In genomic region chr7:4006687-4007086, GRCh38 we compare ENCODE assay signal across 1 cellular context.
TF ChIP-seq lines count a peak whose summit lies in the region.

No MANE protein-coding gene starts in this region.

TF ChIP-seq in HepG2, 621 proteins besides CTCF, POLR2A, EP300 and RAD21 (continued from another document and continues in another):
- TF ChIP-seq GMEB2 (CRISPR knock-in tag; IDR thresholded peaks at IDR 0.05; ENCODE audit: low read depth) (no peak), HOXA5 (CRISPR knock-in tag; IDR thresholded peaks at IDR 0.05) (0 out of 2 replicates have a peak, but pooled peaks have one; percentile 55), POLR2AphosphoS5 (IDR thresholded peaks at IDR 0.05; ENCODE audit: low read depth, low read length) (0 out of 2 replicates have a peak, but pooled peaks have one; percentile 20), FOSL1 (CRISPR knock-in tag; IDR thresholded peaks at IDR 0.05; ENCODE audit: borderline replicate concordance) (no peak), BCLAF1 (IDR thresholded peaks at IDR 0.05) (no peak), ZNF615 (CRISPR knock-in tag; IDR thresholded peaks at IDR 0.05; ENCODE audit: borderline replicate concordance) (no peak), ZNF121 (CRISPR knock-in tag; IDR thresholded peaks at IDR 0.05) (no peak), CREM (IDR thresholded peaks at IDR 0.05) (peak; percentile 43; the same call in 1 of the 2 replicates), CREM (CRISPR knock-in tag; IDR thresholded peaks at IDR 0.05) (no peak), KAT2B (IDR thresholded peaks at IDR 0.05; ENCODE audit: borderline replicate concordance, low read depth, low read length) (no peak), ZNF224 (CRISPR knock-in tag; IDR thresholded peaks at IDR 0.05) (no peak), FOXA1 (IDR thresholded peaks at IDR 0.05) (no peak), FOXA1 (CRISPR knock-in tag; IDR thresholded peaks at IDR 0.05) (peak; percentile 92), GATA4 (IDR thresholded peaks at IDR 0.05; ENCODE audit: borderline replicate concordance, low read depth) (no peak), TIGD3 (CRISPR knock-in tag; IDR thresholded peaks at IDR 0.05; ENCODE audit: borderline replicate concordance) (no peak), ZNF460 (CRISPR knock-in tag; IDR thresholded peaks at IDR 0.05; ENCODE audit: borderline replicate concordance) (no peak), ZNF232 (CRISPR knock-in tag; IDR thresholded peaks at IDR 0.05; ENCODE audit: borderline replicate concordance) (no peak), ZNF7 (CRISPR knock-in tag; IDR thresholded peaks at IDR 0.05) (no peak), ZNF605 (CRISPR knock-in tag; IDR thresholded peaks at IDR 0.05) (no peak; the same call in 1 of the 2 replicates), ZNF788 (CRISPR knock-in tag; IDR thresholded peaks at IDR 0.05; ENCODE audit: borderline replicate concordance) (peak; percentile 48; the same call in 1 of the 2 replicates), ZNF570 (CRISPR knock-in tag; IDR thresholded peaks at IDR 0.05; ENCODE audit: borderline replicate concordance) (no peak), CENPX (CRISPR knock-in tag; IDR thresholded peaks at IDR 0.05) (no peak), PTBP1 (IDR thresholded peaks at IDR 0.05; ENCODE audit: low read depth, low read length, poor library complexity, severe bottlenecking) (no peak), ZNF205 (CRISPR knock-in tag; IDR thresholded peaks at IDR 0.05) (peak; percentile 30; the same call in 1 of the 2 replicates), GRHL1 (CRISPR knock-in tag; conservative IDR thresholded peaks at IDR 0.05) (no peak), ATF2 (CRISPR knock-in tag; IDR thresholded peaks at IDR 0.05) (0 out of 2 replicates have a peak, but pooled peaks have one; percentile 32), HOXA7 (CRISPR knock-in tag; IDR thresholded peaks at IDR 0.05) (no peak), ZNF207 (IDR thresholded peaks at IDR 0.05; ENCODE audit: borderline replicate concordance) (no peak), ZSCAN20 (CRISPR knock-in tag; IDR thresholded peaks at IDR 0.05; ENCODE audit: borderline replicate concordance) (no peak), ZNF713 (CRISPR knock-in tag; IDR thresholded peaks at IDR 0.05) (no peak), HMGA1 (CRISPR knock-in tag; conservative IDR thresholded peaks at IDR 0.05) (no peak), NFE2L1 (CRISPR knock-in tag; IDR thresholded peaks at IDR 0.05; ENCODE audit: borderline replicate concordance) (no peak), ZFP90 (CRISPR knock-in tag; IDR thresholded peaks at IDR 0.05; ENCODE audit: borderline replicate concordance) (no peak), HOXA3 (CRISPR knock-in tag; IDR thresholded peaks at IDR 0.05) (peak; percentile 63; the same call in 1 of the 2 replicates), BORCS8-MEF2B (CRISPR knock-in tag; IDR thresholded peaks at IDR 0.05) (no peak), ZNF101 (CRISPR knock-in tag; IDR thresholded peaks at IDR 0.05; ENCODE audit: borderline replicate concordance, low read depth) (no peak), NFKBIZ (CRISPR knock-in tag; IDR thresholded peaks at IDR 0.05) (no peak), ZNF234 (CRISPR knock-in tag; conservative IDR thresholded peaks at IDR 0.05) (no peak), SP2 (CRISPR knock-in tag; IDR thresholded peaks at IDR 0.05) (no peak), GMEB1 (CRISPR knock-in tag; IDR thresholded peaks at IDR 0.05; ENCODE audit: borderline replicate concordance) (no peak; the same call in 1 of the 2 replicates), ZNF737 (CRISPR knock-in tag; IDR thresholded peaks at IDR 0.05; ENCODE audit: borderline replicate concordance) (no peak), ZNF747 (CRISPR knock-in tag; IDR thresholded peaks at IDR 0.05; ENCODE audit: borderline replicate concordance) (peak; percentile 43; the same call in 1 of the 2 replicates), ZNF569 (CRISPR knock-in tag; IDR thresholded peaks at IDR 0.05; ENCODE audit: borderline replicate concordance) (no peak), SNAPC2 (CRISPR knock-in tag; IDR thresholded peaks at IDR 0.05) (peak; percentile 44; the same call in 1 of the 2 replicates), NR2F6 (IDR thresholded peaks at IDR 0.05) (0 out of 2 replicates have a peak, but pooled peaks have one; percentile 10), NR2F6 (CRISPR knock-in tag; IDR thresholded peaks at IDR 0.05) (peak; percentile 49; the same call in 1 of the 2 replicates), ZSCAN12 (CRISPR knock-in tag; IDR thresholded peaks at IDR 0.05) (no peak), ZMYM4 (CRISPR knock-in tag; IDR thresholded peaks at IDR 0.05) (peak; percentile 54), ZBTB20 (CRISPR knock-in tag; IDR thresholded peaks at IDR 0.05; ENCODE audit: borderline replicate concordance, low read depth) (no peak), PAWR (CRISPR knock-in tag; IDR thresholded peaks at IDR 0.05; ENCODE audit: borderline replicate concordance) (no peak), ZNF780A (CRISPR knock-in tag; IDR thresholded peaks at IDR 0.05) (no peak), MATR3 (CRISPR knock-in tag; IDR thresholded peaks at IDR 0.05) (no peak), MIER3 (CRISPR knock-in tag; IDR thresholded peaks at IDR 0.05; ENCODE audit: borderline replicate concordance) (no peak), NCOR1 (IDR thresholded peaks at IDR 0.05; ENCODE audit: borderline replicate concordance, low read length) (peak; percentile 63; the same call in 1 of the 2 replicates), ZNF816 (CRISPR knock-in tag; IDR thresholded peaks at IDR 0.05; ENCODE audit: borderline replicate concordance) (no peak), FOXO1 (CRISPR knock-in tag; IDR thresholded peaks at IDR 0.05) (peak; percentile 95), HNRNPL (IDR thresholded peaks at IDR 0.05; ENCODE audit: low read depth, low read length) (no peak), PAF1 (CRISPR knock-in tag; IDR thresholded peaks at IDR 0.05) (no peak)
- TF ChIP-seq, protein P1, sequence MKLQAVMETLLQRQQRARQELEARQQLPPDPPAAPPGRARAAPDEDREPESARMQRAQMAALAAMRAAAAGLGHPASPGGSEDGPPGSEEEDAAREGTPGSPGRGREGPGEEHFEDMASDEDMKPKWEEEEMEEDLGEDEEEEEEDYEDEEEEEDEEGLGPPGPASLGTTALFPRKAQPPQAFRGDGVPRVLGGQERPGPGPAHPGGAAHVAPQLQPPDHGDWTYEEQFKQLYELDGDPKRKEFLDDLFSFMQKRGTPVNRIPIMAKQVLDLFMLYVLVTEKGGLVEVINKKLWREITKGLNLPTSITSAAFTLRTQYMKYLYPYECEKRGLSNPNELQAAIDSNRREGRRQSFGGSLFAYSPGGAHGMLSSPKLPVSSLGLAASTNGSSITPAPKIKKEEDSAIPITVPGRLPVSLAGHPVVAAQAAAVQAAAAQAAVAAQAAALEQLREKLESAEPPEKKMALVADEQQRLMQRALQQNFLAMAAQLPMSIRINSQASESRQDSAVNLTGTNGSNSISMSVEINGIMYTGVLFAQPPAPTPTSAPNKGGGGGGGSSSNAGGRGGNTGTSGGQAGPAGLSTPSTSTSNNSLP (IDR thresholded peaks at IDR 0.05; ENCODE audit: low read depth, low read length): peak; percentile 88
- TF ChIP-seq, protein P2, sequence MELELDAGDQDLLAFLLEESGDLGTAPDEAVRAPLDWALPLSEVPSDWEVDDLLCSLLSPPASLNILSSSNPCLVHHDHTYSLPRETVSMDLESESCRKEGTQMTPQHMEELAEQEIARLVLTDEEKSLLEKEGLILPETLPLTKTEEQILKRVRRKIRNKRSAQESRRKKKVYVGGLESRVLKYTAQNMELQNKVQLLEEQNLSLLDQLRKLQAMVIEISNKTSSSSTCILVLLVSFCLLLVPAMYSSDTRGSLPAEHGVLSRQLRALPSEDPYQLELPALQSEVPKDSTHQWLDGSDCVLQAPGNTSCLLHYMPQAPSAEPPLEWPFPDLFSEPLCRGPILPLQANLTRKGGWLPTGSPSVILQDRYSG (CRISPR knock-in tag; IDR thresholded peaks at IDR 0.05): no peak
- TF ChIP-seq, protein P3, sequence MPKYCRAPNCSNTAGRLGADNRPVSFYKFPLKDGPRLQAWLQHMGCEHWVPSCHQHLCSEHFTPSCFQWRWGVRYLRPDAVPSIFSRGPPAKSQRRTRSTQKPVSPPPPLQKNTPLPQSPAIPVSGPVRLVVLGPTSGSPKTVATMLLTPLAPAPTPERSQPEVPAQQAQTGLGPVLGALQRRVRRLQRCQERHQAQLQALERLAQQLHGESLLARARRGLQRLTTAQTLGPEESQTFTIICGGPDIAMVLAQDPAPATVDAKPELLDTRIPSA (CRISPR knock-in tag; IDR thresholded peaks at IDR 0.05; ENCODE audit: borderline replicate concordance): no peak
